In genomic region chr12:101857043-101857558, GRCh38 we compare ENCODE assay signal across 1 cellular context.
TF ChIP-seq lines count a peak whose summit lies in the region.

No MANE protein-coding gene starts in this region.

TF ChIP-seq in WTC11, 78 proteins besides CTCF, POLR2A, EP300 and RAD21 (continued from another document):
- TF ChIP-seq ZNF512 (CRISPR knock-in tag; IDR thresholded peaks at IDR 0.05; ENCODE audit: borderline replicate concordance) (no peak), ZNF263 (CRISPR knock-in tag; IDR thresholded peaks at IDR 0.05; ENCODE audit: low read depth) (no peak)
